ENCODE assay signal across 2 cellular contexts in the genomic region with DNA sequence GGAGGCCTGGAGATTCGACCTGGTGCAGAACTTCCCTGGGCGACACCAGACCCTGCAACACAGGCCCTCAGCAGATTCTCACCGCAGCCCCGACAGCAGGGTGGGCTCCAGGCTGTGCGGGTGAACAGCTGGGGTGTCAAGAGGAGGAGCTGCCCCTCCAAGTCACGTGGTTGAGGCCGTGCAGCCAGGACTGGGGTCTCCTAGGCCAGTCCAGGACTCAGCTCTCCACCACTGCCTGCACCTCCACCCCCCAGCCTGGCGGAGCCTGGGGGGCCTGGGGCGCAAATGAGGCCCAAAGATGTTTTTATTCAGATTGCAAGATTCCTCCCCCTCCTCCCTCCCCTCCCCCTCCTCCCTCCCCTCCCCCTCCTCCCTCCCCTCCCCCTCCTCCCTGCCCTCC.
A peak's percentile ranks its signal among the peaks of the same experiment; 100 is the strongest.
TF ChIP-seq lines count a peak whose summit lies in the region.

No MANE protein-coding gene starts in this region.

TF ChIP-seq in A549, 52 proteins besides CTCF, POLR2A, EP300 and RAD21:
- TF ChIP-seq MAFK (IDR thresholded peaks at IDR 0.05; ENCODE audit: partially characterized antibody) (no peak), NR3C1 (IDR thresholded peaks at IDR 0.05) (no peak), ZC3H11A (IDR thresholded peaks at IDR 0.05) (no peak), FOSB (CRISPR knock-in tag; IDR thresholded peaks at IDR 0.05) (no peak)
- TF ChIP-seq, protein P1, sequence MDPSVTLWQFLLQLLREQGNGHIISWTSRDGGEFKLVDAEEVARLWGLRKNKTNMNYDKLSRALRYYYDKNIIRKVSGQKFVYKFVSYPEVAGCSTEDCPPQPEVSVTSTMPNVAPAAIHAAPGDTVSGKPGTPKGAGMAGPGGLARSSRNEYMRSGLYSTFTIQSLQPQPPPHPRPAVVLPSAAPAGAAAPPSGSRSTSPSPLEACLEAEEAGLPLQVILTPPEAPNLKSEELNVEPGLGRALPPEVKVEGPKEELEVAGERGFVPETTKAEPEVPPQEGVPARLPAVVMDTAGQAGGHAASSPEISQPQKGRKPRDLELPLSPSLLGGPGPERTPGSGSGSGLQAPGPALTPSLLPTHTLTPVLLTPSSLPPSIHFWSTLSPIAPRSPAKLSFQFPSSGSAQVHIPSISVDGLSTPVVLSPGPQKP (IDR thresholded peaks at IDR 0.05; ENCODE audit: low read depth, low read length) = no peak

TF ChIP-seq in K562, 482 proteins besides CTCF, POLR2A, EP300 and RAD21:
- TF ChIP-seq, protein P2, sequence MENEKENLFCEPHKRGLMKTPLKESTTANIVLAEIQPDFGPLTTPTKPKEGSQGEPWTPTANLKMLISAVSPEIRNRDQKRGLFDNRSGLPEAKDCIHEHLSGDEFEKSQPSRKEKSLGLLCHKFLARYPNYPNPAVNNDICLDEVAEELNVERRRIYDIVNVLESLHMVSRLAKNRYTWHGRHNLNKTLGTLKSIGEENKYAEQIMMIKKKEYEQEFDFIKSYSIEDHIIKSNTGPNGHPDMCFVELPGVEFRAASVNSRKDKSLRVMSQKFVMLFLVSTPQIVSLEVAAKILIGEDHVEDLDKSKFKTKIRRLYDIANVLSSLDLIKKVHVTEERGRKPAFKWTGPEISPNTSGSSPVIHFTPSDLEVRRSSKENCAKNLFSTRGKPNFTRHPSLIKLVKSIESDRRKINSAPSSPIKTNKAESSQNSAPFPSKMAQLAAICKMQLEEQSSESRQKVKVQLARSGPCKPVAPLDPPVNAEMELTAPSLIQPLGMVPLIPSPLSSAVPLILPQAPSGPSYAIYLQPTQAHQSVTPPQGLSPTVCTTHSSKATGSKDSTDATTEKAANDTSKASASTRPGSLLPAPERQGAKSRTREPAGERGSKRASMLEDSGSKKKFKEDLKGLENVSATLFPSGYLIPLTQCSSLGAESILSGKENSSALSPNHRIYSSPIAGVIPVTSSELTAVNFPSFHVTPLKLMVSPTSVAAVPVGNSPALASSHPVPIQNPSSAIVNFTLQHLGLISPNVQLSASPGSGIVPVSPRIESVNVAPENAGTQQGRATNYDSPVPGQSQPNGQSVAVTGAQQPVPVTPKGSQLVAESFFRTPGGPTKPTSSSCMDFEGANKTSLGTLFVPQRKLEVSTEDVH (IDR thresholded peaks at IDR 0.05; ENCODE audit: low read depth, partially characterized antibody) = no peak
- TF ChIP-seq HIVEP1 (CRISPR knock-in tag; IDR thresholded peaks at IDR 0.05) (no peak), XRCC3 (IDR thresholded peaks at IDR 0.05) (no peak), ZNF263 (CRISPR knock-in tag; IDR thresholded peaks at IDR 0.05; ENCODE audit: borderline replicate concordance) (peak; percentile 90), RAD51 (IDR thresholded peaks at IDR 0.05; ENCODE audit: borderline replicate concordance, low read depth) (peak; percentile 57; the same call in 1 of the 2 replicates), PCBP1 (IDR thresholded peaks at IDR 0.05; ENCODE audit: low read depth, low read length, poor library complexity, severe bottlenecking) (peak; percentile 97), COPS2 (conservative IDR thresholded peaks at IDR 0.05) (no peak), ZNF133 (CRISPR knock-in tag; IDR thresholded peaks at IDR 0.05) (no peak), ETV6 (IDR thresholded peaks at IDR 0.05; ENCODE audit: borderline replicate concordance in 1 of 2, low read depth in 2 of 2, low read length in 1 of 2) (no peak), ETV6 (CRISPR knock-in tag; IDR thresholded peaks at IDR 0.05; ENCODE audit: borderline replicate concordance) (no peak), NFE2L1 (tag; IDR thresholded peaks at IDR 0.05; ENCODE audit: borderline replicate concordance, low read depth) (no peak), RBM22 (IDR thresholded peaks at IDR 0.05; ENCODE audit: low read depth, low read length, poor library complexity, severe bottlenecking) (no peak), HDAC2 (IDR thresholded peaks at IDR 0.05) (no peak), KAT7 (CRISPR knock-in tag; IDR thresholded peaks at IDR 0.05; ENCODE audit: borderline replicate concordance) (no peak), ZNF232 (CRISPR knock-in tag; IDR thresholded peaks at IDR 0.05) (no peak)
- TF ChIP-seq, protein P3, sequence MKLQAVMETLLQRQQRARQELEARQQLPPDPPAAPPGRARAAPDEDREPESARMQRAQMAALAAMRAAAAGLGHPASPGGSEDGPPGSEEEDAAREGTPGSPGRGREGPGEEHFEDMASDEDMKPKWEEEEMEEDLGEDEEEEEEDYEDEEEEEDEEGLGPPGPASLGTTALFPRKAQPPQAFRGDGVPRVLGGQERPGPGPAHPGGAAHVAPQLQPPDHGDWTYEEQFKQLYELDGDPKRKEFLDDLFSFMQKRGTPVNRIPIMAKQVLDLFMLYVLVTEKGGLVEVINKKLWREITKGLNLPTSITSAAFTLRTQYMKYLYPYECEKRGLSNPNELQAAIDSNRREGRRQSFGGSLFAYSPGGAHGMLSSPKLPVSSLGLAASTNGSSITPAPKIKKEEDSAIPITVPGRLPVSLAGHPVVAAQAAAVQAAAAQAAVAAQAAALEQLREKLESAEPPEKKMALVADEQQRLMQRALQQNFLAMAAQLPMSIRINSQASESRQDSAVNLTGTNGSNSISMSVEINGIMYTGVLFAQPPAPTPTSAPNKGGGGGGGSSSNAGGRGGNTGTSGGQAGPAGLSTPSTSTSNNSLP (IDR thresholded peaks at IDR 0.05; ENCODE audit: borderline replicate concordance, low read depth, low read length) = no peak
- TF ChIP-seq, protein P4, sequence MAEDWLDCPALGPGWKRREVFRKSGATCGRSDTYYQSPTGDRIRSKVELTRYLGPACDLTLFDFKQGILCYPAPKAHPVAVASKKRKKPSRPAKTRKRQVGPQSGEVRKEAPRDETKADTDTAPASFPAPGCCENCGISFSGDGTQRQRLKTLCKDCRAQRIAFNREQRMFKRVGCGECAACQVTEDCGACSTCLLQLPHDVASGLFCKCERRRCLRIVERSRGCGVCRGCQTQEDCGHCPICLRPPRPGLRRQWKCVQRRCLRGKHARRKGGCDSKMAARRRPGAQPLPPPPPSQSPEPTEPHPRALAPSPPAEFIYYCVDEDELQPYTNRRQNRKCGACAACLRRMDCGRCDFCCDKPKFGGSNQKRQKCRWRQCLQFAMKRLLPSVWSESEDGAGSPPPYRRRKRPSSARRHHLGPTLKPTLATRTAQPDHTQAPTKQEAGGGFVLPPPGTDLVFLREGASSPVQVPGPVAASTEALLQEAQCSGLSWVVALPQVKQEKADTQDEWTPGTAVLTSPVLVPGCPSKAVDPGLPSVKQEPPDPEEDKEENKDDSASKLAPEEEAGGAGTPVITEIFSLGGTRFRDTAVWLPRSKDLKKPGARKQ (CRISPR knock-in tag; IDR thresholded peaks at IDR 0.05) = no peak
- TF ChIP-seq, protein P5, sequence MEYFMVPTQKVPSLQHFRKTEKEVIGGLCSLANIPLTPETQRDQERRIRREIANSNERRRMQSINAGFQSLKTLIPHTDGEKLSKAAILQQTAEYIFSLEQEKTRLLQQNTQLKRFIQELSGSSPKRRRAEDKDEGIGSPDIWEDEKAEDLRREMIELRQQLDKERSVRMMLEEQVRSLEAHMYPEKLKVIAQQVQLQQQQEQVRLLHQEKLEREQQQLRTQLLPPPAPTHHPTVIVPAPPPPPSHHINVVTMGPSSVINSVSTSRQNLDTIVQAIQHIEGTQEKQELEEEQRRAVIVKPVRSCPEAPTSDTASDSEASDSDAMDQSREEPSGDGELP (CRISPR knock-in tag; IDR thresholded peaks at IDR 0.05; ENCODE audit: borderline replicate concordance) = peak; percentile 74
- TF ChIP-seq, protein P6, sequence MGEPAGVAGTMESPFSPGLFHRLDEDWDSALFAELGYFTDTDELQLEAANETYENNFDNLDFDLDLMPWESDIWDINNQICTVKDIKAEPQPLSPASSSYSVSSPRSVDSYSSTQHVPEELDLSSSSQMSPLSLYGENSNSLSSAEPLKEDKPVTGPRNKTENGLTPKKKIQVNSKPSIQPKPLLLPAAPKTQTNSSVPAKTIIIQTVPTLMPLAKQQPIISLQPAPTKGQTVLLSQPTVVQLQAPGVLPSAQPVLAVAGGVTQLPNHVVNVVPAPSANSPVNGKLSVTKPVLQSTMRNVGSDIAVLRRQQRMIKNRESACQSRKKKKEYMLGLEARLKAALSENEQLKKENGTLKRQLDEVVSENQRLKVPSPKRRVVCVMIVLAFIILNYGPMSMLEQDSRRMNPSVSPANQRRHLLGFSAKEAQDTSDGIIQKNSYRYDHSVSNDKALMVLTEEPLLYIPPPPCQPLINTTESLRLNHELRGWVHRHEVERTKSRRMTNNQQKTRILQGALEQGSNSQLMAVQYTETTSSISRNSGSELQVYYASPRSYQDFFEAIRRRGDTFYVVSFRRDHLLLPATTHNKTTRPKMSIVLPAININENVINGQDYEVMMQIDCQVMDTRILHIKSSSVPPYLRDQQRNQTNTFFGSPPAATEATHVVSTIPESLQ (CRISPR knock-in tag; IDR thresholded peaks at IDR 0.05) = no peak
- TF ChIP-seq, protein P7, sequence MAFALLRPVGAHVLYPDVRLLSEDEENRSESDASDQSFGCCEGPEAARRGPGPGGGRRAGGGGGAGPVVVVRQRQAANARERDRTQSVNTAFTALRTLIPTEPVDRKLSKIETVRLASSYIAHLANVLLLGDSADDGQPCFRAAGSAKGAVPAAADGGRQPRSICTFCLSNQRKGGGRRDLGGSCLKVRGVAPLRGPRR (CRISPR knock-in tag; IDR thresholded peaks at IDR 0.05) = no peak
- TF ChIP-seq, protein P8, sequence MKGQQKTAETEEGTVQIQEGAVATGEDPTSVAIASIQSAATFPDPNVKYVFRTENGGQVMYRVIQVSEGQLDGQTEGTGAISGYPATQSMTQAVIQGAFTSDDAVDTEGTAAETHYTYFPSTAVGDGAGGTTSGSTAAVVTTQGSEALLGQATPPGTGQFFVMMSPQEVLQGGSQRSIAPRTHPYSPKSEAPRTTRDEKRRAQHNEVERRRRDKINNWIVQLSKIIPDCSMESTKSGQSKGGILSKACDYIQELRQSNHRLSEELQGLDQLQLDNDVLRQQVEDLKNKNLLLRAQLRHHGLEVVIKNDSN (CRISPR knock-in tag; IDR thresholded peaks at IDR 0.05) = peak; percentile 62
- TF ChIP-seq, protein P9, sequence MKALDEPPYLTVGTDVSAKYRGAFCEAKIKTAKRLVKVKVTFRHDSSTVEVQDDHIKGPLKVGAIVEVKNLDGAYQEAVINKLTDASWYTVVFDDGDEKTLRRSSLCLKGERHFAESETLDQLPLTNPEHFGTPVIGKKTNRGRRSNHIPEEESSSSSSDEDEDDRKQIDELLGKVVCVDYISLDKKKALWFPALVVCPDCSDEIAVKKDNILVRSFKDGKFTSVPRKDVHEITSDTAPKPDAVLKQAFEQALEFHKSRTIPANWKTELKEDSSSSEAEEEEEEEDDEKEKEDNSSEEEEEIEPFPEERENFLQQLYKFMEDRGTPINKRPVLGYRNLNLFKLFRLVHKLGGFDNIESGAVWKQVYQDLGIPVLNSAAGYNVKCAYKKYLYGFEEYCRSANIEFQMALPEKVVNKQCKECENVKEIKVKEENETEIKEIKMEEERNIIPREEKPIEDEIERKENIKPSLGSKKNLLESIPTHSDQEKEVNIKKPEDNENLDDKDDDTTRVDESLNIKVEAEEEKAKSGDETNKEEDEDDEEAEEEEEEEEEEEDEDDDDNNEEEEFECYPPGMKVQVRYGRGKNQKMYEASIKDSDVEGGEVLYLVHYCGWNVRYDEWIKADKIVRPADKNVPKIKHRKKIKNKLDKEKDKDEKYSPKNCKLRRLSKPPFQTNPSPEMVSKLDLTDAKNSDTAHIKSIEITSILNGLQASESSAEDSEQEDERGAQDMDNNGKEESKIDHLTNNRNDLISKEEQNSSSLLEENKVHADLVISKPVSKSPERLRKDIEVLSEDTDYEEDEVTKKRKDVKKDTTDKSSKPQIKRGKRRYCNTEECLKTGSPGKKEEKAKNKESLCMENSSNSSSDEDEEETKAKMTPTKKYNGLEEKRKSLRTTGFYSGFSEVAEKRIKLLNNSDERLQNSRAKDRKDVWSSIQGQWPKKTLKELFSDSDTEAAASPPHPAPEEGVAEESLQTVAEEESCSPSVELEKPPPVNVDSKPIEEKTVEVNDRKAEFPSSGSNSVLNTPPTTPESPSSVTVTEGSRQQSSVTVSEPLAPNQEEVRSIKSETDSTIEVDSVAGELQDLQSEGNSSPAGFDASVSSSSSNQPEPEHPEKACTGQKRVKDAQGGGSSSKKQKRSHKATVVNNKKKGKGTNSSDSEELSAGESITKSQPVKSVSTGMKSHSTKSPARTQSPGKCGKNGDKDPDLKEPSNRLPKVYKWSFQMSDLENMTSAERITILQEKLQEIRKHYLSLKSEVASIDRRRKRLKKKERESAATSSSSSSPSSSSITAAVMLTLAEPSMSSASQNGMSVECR (CRISPR knock-in tag; IDR thresholded peaks at IDR 0.05) = no peak
- TF ChIP-seq, protein P10, sequence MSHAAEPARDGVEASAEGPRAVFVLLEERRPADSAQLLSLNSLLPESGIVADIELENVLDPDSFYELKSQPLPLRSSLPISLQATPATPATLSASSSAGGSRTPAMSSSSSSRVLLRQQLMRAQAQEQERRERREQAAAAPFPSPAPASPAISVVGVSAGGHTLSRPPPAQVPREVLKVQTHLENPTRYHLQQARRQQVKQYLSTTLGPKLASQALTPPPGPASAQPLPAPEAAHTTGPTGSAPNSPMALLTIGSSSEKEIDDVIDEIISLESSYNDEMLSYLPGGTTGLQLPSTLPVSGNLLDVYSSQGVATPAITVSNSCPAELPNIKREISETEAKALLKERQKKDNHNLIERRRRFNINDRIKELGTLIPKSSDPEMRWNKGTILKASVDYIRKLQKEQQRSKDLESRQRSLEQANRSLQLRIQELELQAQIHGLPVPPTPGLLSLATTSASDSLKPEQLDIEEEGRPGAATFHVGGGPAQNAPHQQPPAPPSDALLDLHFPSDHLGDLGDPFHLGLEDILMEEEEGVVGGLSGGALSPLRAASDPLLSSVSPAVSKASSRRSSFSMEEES (CRISPR knock-in tag; IDR thresholded peaks at IDR 0.05) = peak; percentile 62
- TF ChIP-seq, protein P11, sequence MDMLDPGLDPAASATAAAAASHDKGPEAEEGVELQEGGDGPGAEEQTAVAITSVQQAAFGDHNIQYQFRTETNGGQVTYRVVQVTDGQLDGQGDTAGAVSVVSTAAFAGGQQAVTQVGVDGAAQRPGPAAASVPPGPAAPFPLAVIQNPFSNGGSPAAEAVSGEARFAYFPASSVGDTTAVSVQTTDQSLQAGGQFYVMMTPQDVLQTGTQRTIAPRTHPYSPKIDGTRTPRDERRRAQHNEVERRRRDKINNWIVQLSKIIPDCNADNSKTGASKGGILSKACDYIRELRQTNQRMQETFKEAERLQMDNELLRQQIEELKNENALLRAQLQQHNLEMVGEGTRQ (CRISPR knock-in tag; IDR thresholded peaks at IDR 0.05) = peak; percentile 24; the same call in 1 of the 2 replicates
